ENCODE assay signal across 1 cellular context in the genomic region with DNA sequence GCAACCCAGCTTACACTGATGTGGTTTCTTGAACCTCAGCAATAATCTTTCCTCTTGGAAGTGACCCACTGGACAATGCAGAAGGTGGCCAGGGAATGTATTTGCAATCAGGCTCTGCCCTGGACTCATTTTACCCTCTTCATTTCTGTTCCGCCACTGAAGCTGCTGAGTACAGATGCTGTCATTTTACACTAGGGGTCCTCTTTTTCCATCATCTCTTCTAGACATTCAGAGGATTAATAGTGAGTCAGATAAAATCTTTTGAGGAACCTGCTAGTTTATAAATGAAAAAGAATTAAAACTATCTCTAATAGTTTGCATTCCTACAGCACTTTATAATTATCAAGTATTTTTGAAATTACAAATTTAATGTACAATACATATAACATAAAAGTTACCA.
TF ChIP-seq lines count a peak whose summit lies in the region.

No MANE protein-coding gene starts in this region.

TF ChIP-seq in HEK293T, 16 proteins besides CTCF, POLR2A, EP300 and RAD21 (continued from another document):
- TF ChIP-seq TARDBP (IDR thresholded peaks at IDR 0.05) = no peak
- TF ChIP-seq FOXM1 (IDR thresholded peaks at IDR 0.05; ENCODE audit: borderline replicate concordance) = no peak
- no peak for TF ChIP-seq L3MBTL2 (conservative IDR thresholded peaks at IDR 0.05)
- TF ChIP-seq SUZ12 (IDR thresholded peaks at IDR 0.05) = no peak
- no peak for TF ChIP-seq CTBP1 (IDR thresholded peaks at IDR 0.05; ENCODE audit: borderline replicate concordance)
- no peak for TF ChIP-seq LEF1 (IDR thresholded peaks at IDR 0.05; ENCODE audit: borderline replicate concordance)
- no peak for TF ChIP-seq BHLHE40 (IDR thresholded peaks at IDR 0.05; ENCODE audit: borderline replicate concordance)
- TF ChIP-seq NFRKB (IDR thresholded peaks at IDR 0.05) = no peak
- no peak for TF ChIP-seq HDGF (IDR thresholded peaks at IDR 0.05; ENCODE audit: borderline replicate concordance)
- TF ChIP-seq FOXA1 (IDR thresholded peaks at IDR 0.05) = no peak
- TF ChIP-seq ZNF384 (IDR thresholded peaks at IDR 0.05) = no peak
